Comparison of ENCODE assay signal across 20 cellular contexts in the genomic region with DNA sequence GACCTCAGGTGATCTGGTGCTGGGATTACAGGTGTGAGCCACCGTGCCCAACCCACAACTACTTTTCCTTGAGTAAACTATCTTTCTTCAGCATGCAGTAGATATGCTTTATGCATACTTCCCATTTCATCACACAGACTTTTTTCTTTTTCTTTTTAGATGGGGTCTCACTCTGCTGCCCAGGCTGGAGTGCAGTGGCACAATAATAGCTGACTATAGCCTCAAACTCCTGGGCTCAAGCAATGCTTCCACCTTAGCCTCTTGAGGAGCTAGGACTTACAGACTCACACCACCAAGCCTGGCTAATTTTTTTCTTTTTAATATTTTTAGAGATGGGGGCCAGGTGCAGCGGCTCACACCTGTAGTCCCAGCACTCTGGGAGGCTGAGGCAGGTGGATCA. TPM values are rescaled to one million over a fixed set of nuclear protein-coding genes. Genes with fewer than 3 reads are reported as not detected.
A peak's percentile ranks its signal among the peaks of the same experiment; 100 is the strongest.
DNase-seq lines count a peak whose midpoint lies in the region; ATAC-seq and TF ChIP-seq lines count a peak whose summit lies in the region.
"Had no signal": no experiment of that assay in that cellular context is flagged by ENCODE, and none has a peak within 500 bp of the region (broad histone marks: within the 10 kb centered on the region; RNA-seq: fewer than 3 reads in every experiment).

No MANE protein-coding gene starts in this region.

- POLR2A ChIA-PET in HEK293 (lab: Yijun Ruan, JAX) = no interaction called here

- H4K20me1 ChIP-seq in GM23248 (ENCODE audit: insufficient read depth) (no peaks in the 10 kb centered on the region), osteoblast (ENCODE audit: insufficient read depth, low read length) (peaks cover 7% of the 10 kb centered on the region)

- intact Hi-C loops in ascending aorta (cut with DNase I) = loop anchor here (1.0 to 5.0 kb wide), 3 partner anchors 23 to 36 kb away; a partner anchor contains a TSS

- H3K79me2 ChIP-seq in GM23248 (ENCODE audit: insufficient read depth) (peaks cover 96% of the 10 kb centered on the region), osteoblast (ENCODE audit: insufficient read depth, low read length) (peaks cover 52% of the 10 kb centered on the region)

- TF ChIP-seq CTCF in HEK293 (tag by site-specific recombination; IDR thresholded peaks at IDR 0.05) = no peak
- no peak for TF ChIP-seq CTCF in ascending aorta (IDR thresholded peaks at IDR 0.05)
- TF ChIP-seq CTCF in osteoblast (IDR thresholded peaks at IDR 0.05; ENCODE audit: extremely low read depth, low read depth, low read length) = no peak
- TF ChIP-seq CTCF in foreskin keratinocyte (conservative IDR thresholded peaks at IDR 0.05) = no peak

- no peak for ATAC-seq in foreskin keratinocyte
- ATAC-seq: A549 had no signal

- peaks cover 16% of the 10 kb centered on the region for H3K4me1 ChIP-seq in GM23248 (ENCODE audit: insufficient read depth)
- H3K4me1 ChIP-seq in HEK293 (ENCODE audit: control insufficient read depth, insufficient read depth, low read length) = no peaks in the 10 kb centered on the region
- H3K4me1 ChIP-seq in ascending aorta = peaks cover 0 to 31% of the 10 kb centered on the region in 2 donors
- peaks cover 22% of the 10 kb centered on the region for H3K4me1 ChIP-seq in osteoblast (ENCODE audit: insufficient read depth, low read length)
- H3K4me1 ChIP-seq in foreskin keratinocyte = no peaks in the 10 kb centered on the region

- H3K9ac ChIP-seq in GM23248 = no peak overlapping the region
- H3K9ac ChIP-seq: BLaER1 treated with 17β-estradiol and CSF1 and Interleukin-3, amounts not matched to agents 10 nM and 100 nM had no signal

- H3K27ac ChIP-seq in GM23248 (peak overlapping the region; percentile 62), HEK293 (ENCODE audit: extremely low read depth, low read depth, low read length) (no peak overlapping the region), ascending aorta (peak overlapping the region; percentile 81 to 82), osteoblast (ENCODE audit: low read depth, low read length) (peak overlapping the region; percentile 14), foreskin keratinocyte (no peak overlapping the region)
- H3K27ac ChIP-seq: A549; BLaER1 treated with 17β-estradiol and CSF1 and Interleukin-3, amounts not matched to agents 10 nM and 100 nM; PC-9; SJSA1 had no signal

- H2AFZ ChIP-seq in GM23248 (no peak overlapping the region), osteoblast (ENCODE audit: low read length) (no peak overlapping the region)
- H2AFZ ChIP-seq: PC-9 had no signal

- CTCF ChIA-PET in HEK293 (lab: Yijun Ruan, JAX) = no interaction called here

- H3F3A ChIP-seq in GM23248 (ENCODE audit: insufficient read depth) = peaks cover 12% of the 10 kb centered on the region; the same call in 1 of the 2 replicates

- WGBS in GM23248 (ENCODE audit: low coverage in 1 of 2, low lambda C conversion rate in 2 of 2, missing lambda C conversion rate in 2 of 2), 2 experiments = 59 to 70% methylated on average over 2 of the region's 2 CpGs

- peaks cover 8% of the 10 kb centered on the region; the same call in 1 of the 2 replicates for H3K36me3 ChIP-seq in GM23248 (ENCODE audit: low read depth)
- H3K36me3 ChIP-seq in HEK293 (ENCODE audit: control insufficient read depth in 2 of 2, insufficient read depth in 1 of 2, low read length in 2 of 2) = peaks cover 0 to 24% of the 10 kb centered on the region in 2 experiments
- peaks cover 0 to 12% of the 10 kb centered on the region in 2 donors for H3K36me3 ChIP-seq in ascending aorta
- peaks cover 19% of the 10 kb centered on the region for H3K36me3 ChIP-seq in osteoblast (ENCODE audit: insufficient read depth, low read length)

- in situ Hi-C loops in GM23248 (cut with MboI) = no loop called here

- DNase-seq in GM23248 = no peak
- no peak for DNase-seq in ascending aorta (ENCODE audit: low spot score in 2 of 2)
- no peak for DNase-seq in osteoblast (ENCODE audit: insufficient read length, low spot score, missing footprints)
- DNase-seq in activated CD4-positive, CD25-positive, alpha-beta regulatory T cell (lab: John Stamatoyannopoulos, UW) = no peak
- DNase-seq in foreskin keratinocyte = no peak
- no peak for DNase-seq in NCI-H2107 (lab: John Stamatoyannopoulos, UW)
- DNase-seq: AML-193; CD4-positive, alpha-beta T cell; DMS53; KG1; MM.1S; NCI-H2029 treated with DMSO at 0.1 percent for 48 hours; NCI-H2227 treated with DMSO at 0.1 percent for 48 hours; NCI-H526 treated with DMSO at 0.1 percent for 48 hours; PC-9; Right ventricle myocardium superior had no signal

- H3K9me2 ChIP-seq in GM23248 (ENCODE audit: insufficient read depth) = no peaks in the 10 kb centered on the region

- H3K4me2 ChIP-seq in GM23248 (ENCODE audit: unreplicated experiment) = no peak overlapping the region
- H3K4me2 ChIP-seq in osteoblast (ENCODE audit: insufficient read depth, low read length) = no peak overlapping the region
- H3K4me2 ChIP-seq: BLaER1 treated with 17β-estradiol and CSF1 and Interleukin-3, amounts not matched to agents 10 nM and 100 nM; PC-9 had no signal

- H3K27me3 ChIP-seq in GM23248 (replicated peaks; ENCODE audit: insufficient read depth) (no peaks in the 10 kb centered on the region), ascending aorta (no peaks in the 10 kb centered on the region), osteoblast (ENCODE audit: insufficient read depth, low read length) (no peaks in the 10 kb centered on the region), foreskin keratinocyte (no peaks in the 10 kb centered on the region)
- H3K27me3 ChIP-seq: BLaER1 treated with 17β-estradiol and CSF1 and Interleukin-3, amounts not matched to agents 10 nM and 100 nM; SJSA1 had no signal

- H3K9me3 ChIP-seq in GM23248 (ENCODE audit: low read depth) (no peaks in the 10 kb centered on the region), HEK293 (ENCODE audit: control insufficient read depth, insufficient read depth, low read depth, low read length) (no peaks in the 10 kb centered on the region), ascending aorta (no peaks in the 10 kb centered on the region), osteoblast (ENCODE audit: low read depth, low read length) (no peaks in the 10 kb centered on the region)
- H3K9me3 ChIP-seq: A549; BLaER1 treated with 17β-estradiol and CSF1 and Interleukin-3, amounts not matched to agents 10 nM and 100 nM; SJSA1 had no signal

- H3K4me3 ChIP-seq in GM23248 (no peak overlapping the region), HEK293 (ENCODE audit: low read depth, low read length) (no peak overlapping the region), ascending aorta (no peak overlapping the region), osteoblast (ENCODE audit: insufficient read depth, low read length) (no peak overlapping the region)
- H3K4me3 ChIP-seq: A549; BLaER1 treated with 17β-estradiol and CSF1 and Interleukin-3, amounts not matched to agents 10 nM and 100 nM; PC-9; SJSA1 had no signal

TF ChIP-seq in HEK293, 187 proteins besides CTCF, POLR2A, EP300 and RAD21:
- TF ChIP-seq ZNF121 (tag by site-specific recombination; IDR thresholded peaks at IDR 0.05) (peak; percentile 68; the same call in 1 of the 2 replicates), ZNF555 (tag by site-specific recombination; conservative IDR thresholded peaks at IDR 0.05) (no peak)

RNA-seq across cellular contexts. Expression of a gene that starts 22.8 kb away (rescaled TPM):
- total RNA-seq in GM23248 (2014; rRNA removed; shearing (Covaris generic)) = 23.5 and 27.5 TPM in 2 replicates
- 30.1 and 31.8 TPM in 2 replicates for polyA plus RNA-seq in GM23248 (2016; fragmentation: Nextera tagmentation; extraction: Ambion mirVana)
- total RNA-seq in ascending aorta = 33.8 TPM
- 36.5 and 40.9 TPM in 2 replicates for total RNA-seq in osteoblast
- total RNA-seq in foreskin keratinocyte = 30.0 and 30.1 TPM in 2 replicates
- polyA plus RNA-seq in foreskin keratinocyte = 18.8 and 21.7 TPM in 2 replicates

RNA-seq across cellular contexts. Expression of a gene that starts 23.4 kb away (rescaled TPM):
- 2.9 and 3.0 TPM in 2 replicates for total RNA-seq in GM23248 (2014; rRNA removed; shearing (Covaris generic))
- 1.7 and 3.0 TPM in 2 replicates for polyA plus RNA-seq in GM23248 (2016; fragmentation: Nextera tagmentation; extraction: Ambion mirVana)
- 2.4 TPM for total RNA-seq in ascending aorta
- total RNA-seq in osteoblast = 11.2 and 15.0 TPM in 2 replicates
- total RNA-seq in foreskin keratinocyte = 3.5 and 3.7 TPM in 2 replicates
- polyA plus RNA-seq in foreskin keratinocyte = 1.1 and 1.2 TPM in 2 replicates

RNA-seq across cellular contexts. Expression of a gene that starts 33.6 kb away (rescaled TPM):
- total RNA-seq in GM23248 (2014; rRNA removed; shearing (Covaris generic)) = 25.0 and 29.3 TPM in 2 replicates
- polyA plus RNA-seq in GM23248 (2016; fragmentation: Nextera tagmentation; extraction: Ambion mirVana) = 37.7 and 38.9 TPM in 2 replicates
- total RNA-seq in ascending aorta = 20.4 TPM
- total RNA-seq in osteoblast = 28.6 and 30.6 TPM in 2 replicates
- total RNA-seq in foreskin keratinocyte = 30.4 and 33.2 TPM in 2 replicates
- 31.6 and 33.5 TPM in 2 replicates for polyA plus RNA-seq in foreskin keratinocyte

Comparison
In these comparisons a context has a peak if more than half of its experiments do, and no peak if none do; other contexts are left out.
1. H3K27ac ChIP-seq: peak in GM23248 (single experiment), ascending aorta (2 of 2) and osteoblast (single experiment); none in HEK293 (single experiment) and foreskin keratinocyte (single experiment).